Comparison of ENCODE assay signal across 16 cellular contexts in genomic region chr4:151434183-151434860, GRCh38. TPM values are rescaled to one million over a fixed set of nuclear protein-coding genes. Genes with fewer than 3 reads are reported as not detected.
DNase-seq lines count a peak whose midpoint lies in the region; ATAC-seq, FAIRE-seq and TF ChIP-seq lines count a peak whose summit lies in the region.
"Had no signal": no experiment of that assay in that cellular context is flagged by ENCODE, and none has a peak within 500 bp of the region (broad histone marks: within the 10 kb centered on the region; RNA-seq: fewer than 3 reads in every experiment).

No MANE protein-coding gene starts in this region.

- no peaks in the 10 kb centered on the region for H3K79me2 ChIP-seq in K562 (ENCODE audit: control insufficient read depth, insufficient read depth, low read length)
- H3K79me2 ChIP-seq in MM.1S (ENCODE audit: low read length): no peaks in the 10 kb centered on the region

- H3K36me3 ChIP-seq in K562 (ENCODE audit: control insufficient read depth, insufficient read depth, low read length) (no peaks in the 10 kb centered on the region), kidney (ENCODE audit: control insufficient read depth in 1 of 2, insufficient read depth in 2 of 2, low read length in 2 of 2) (no peaks in the 10 kb centered on the region), MM.1S (replicated peaks; ENCODE audit: insufficient read depth, low read length) (no peaks in the 10 kb centered on the region), vagina (no peaks in the 10 kb centered on the region), upper lobe of left lung (no peaks in the 10 kb centered on the region)

- H2AFZ ChIP-seq in K562 (ENCODE audit: low read depth, low read length): no peak overlapping the region
- H2AFZ ChIP-seq in MM.1S (ENCODE audit: low read length): no peak overlapping the region
- H2AFZ ChIP-seq: hepatocyte had no signal

- BruUV-seq in K562 (replicated peaks; lab: Mats Ljungman, UMichigan): no TSS peak

- intact Hi-C loops in K562 (cut with micrococcal nuclease) (no loop called here), kidney (cut with DNase I) (no loop called here), vagina (cut with DNase I) (no loop called here)

- TF ChIP-seq EP300 in K562 (IDR thresholded peaks at IDR 0.05; ENCODE audit: low read length): no peak
- TF ChIP-seq EP300 in upper lobe of left lung (IDR thresholded peaks at IDR 0.05): no peak

- no peaks in the 10 kb centered on the region for H3F3A ChIP-seq in MM.1S (ENCODE audit: insufficient read depth, low read length)

- in situ Hi-C loops in ACHN (cut with HindIII; ENCODE audit: low pct_ligation_motif_present, low pct_unique_long_range_greater_than_20kb, low sequenced_read_pairs): no loop called here
- in situ Hi-C loops in K562 (cut with MboI): no loop called here

- no peaks in the 10 kb centered on the region for H3K9me2 ChIP-seq in MM.1S (replicated peaks; ENCODE audit: insufficient read depth, low read length)

- ATAC-seq in K562 (no peak), upper lobe of left lung (ENCODE audit: low FRiP score in 2 of 2) (no peak)
- ATAC-seq: activated CD8-positive, alpha-beta T cell treated with anti-CD3 and anti-CD28 coated beads, Interleukin-2, amount 10 ng/mL, durations not matched to agents 7 days and 5 days; natural killer cell; sciatic nerve; stimulated activated naive CD8-positive, alpha-beta T cell treated with anti-CD3 and anti-CD28 coated beads, Interleukin-15, amount 100 ng/mL, for 72 hours had no signal

- peak; percentile 52 for DNase-seq in ACHN
- DNase-seq in HS-27A (ENCODE audit: low read depth): peak; percentile 60
- DNase-seq in K562 (ENCODE audit: extremely low read depth in 1 of 4, low spot score in 3 of 4): no peak
- no peak for DNase-seq in kidney
- no peak for DNase-seq in MM.1S
- DNase-seq in vagina (ENCODE audit: extremely low spot score in 2 of 2): no peak
- no peak for DNase-seq in ecto neural progenitor cell (ENCODE audit: low spot score)
- no peak for DNase-seq in upper lobe of left lung
- DNase-seq: activated CD8-positive, alpha-beta T cell treated with anti-CD3 and anti-CD28 coated beads, Interleukin-2, amount 10 ng/mL, durations not matched to agents 7 days and 5 days; activated effector memory CD4-positive, alpha-beta T cell treated with Interleukin-2 at 50 U/mL for 16 hours; natural killer cell; NCI-H2171; stimulated activated naive CD8-positive, alpha-beta T cell treated with anti-CD3 and anti-CD28 coated beads, Interleukin-15, amount 100 ng/mL, for 72 hours had no signal

- no peaks in the 10 kb centered on the region for H3K9me3 ChIP-seq in K562 (replicated peaks; ENCODE audit: control insufficient read depth, insufficient read depth, low read depth, low read length)
- H3K9me3 ChIP-seq in kidney (ENCODE audit: control insufficient read depth in 1 of 2, low read length in 2 of 2): no peaks in the 10 kb centered on the region
- no peaks in the 10 kb centered on the region for H3K9me3 ChIP-seq in MM.1S (replicated peaks; ENCODE audit: insufficient read depth, low read length)
- no peaks in the 10 kb centered on the region for H3K9me3 ChIP-seq in vagina
- H3K9me3 ChIP-seq in upper lobe of left lung: no peaks in the 10 kb centered on the region

- CTCF ChIA-PET in K562 (lab: Yijun Ruan, JAX; ENCODE audit: low intra/inter-chr PET ratio): interaction anchor here (0.6 kb wide), 1 partner anchor 1500 kb away, joined by 3 read pairs; no protein-coding TSS in a partner anchor

- H3K9me1 ChIP-seq in K562 (ENCODE audit: control insufficient read depth, insufficient read depth, low read length): no peaks in the 10 kb centered on the region

- FAIRE-seq in K562 (lab: Jason Lieb, UNC): no peak
- FAIRE-seq in kidney (lab: Jason Lieb, UNC): peak; percentile 30
- FAIRE-seq: endometrium had no signal

- no peak overlapping the region for H3K4me2 ChIP-seq in K562 (ENCODE audit: insufficient read depth, low read length)
- no peak overlapping the region for H3K4me2 ChIP-seq in MM.1S (ENCODE audit: low read depth, low read length)
- H3K4me2 ChIP-seq: hepatocyte had no signal

- no peaks in the 10 kb centered on the region for H4K20me1 ChIP-seq in K562 (replicated peaks; ENCODE audit: control insufficient read depth, insufficient read depth, low read length)
- no peaks in the 10 kb centered on the region for H4K20me1 ChIP-seq in MM.1S (ENCODE audit: insufficient read depth, low read length)

- H3K27me3 ChIP-seq in K562 (ENCODE audit: control insufficient read depth in 2 of 2, insufficient read depth in 2 of 2, low read length in 2 of 2) (no peaks in the 10 kb centered on the region), MM.1S (replicated peaks; ENCODE audit: insufficient read depth, low read length) (no peaks in the 10 kb centered on the region), vagina (no peaks in the 10 kb centered on the region), upper lobe of left lung (no peaks in the 10 kb centered on the region)
- H3K27me3 ChIP-seq: hepatocyte had no signal

- TF ChIP-seq RAD21 in K562 (CRISPR knock-in tag; conservative IDR thresholded peaks at IDR 0.05 in 1 of 2, IDR thresholded peaks at IDR 0.05 in 1 of 2): no peak

- no peak overlapping the region for H3K4me3 ChIP-seq in K562
- no peak overlapping the region for H3K4me3 ChIP-seq in kidney (ENCODE audit: low read length in 2 of 2)
- H3K4me3 ChIP-seq in MM.1S (ENCODE audit: low read length): no peak overlapping the region
- H3K4me3 ChIP-seq in vagina: no peak overlapping the region
- H3K4me3 ChIP-seq in upper lobe of left lung: no peak overlapping the region
- H3K4me3 ChIP-seq: hepatocyte had no signal

- no peak for TF ChIP-seq POLR2A in K562 (conservative IDR thresholded peaks at IDR 0.05)
- no peak for TF ChIP-seq POLR2A in vagina (IDR thresholded peaks at IDR 0.05)
- TF ChIP-seq POLR2A in upper lobe of left lung (IDR thresholded peaks at IDR 0.05): no peak

- H3K4me1 ChIP-seq in K562 (replicated peaks in 1 of 2; ENCODE audit: control insufficient read depth in 2 of 2, insufficient read depth in 2 of 2, low read length in 2 of 2) (no peaks in the 10 kb centered on the region), kidney (ENCODE audit: control insufficient read depth in 1 of 2, insufficient read depth in 1 of 2, low read depth in 1 of 2, low read length in 2 of 2) (peaks cover 0 to 8% of the 10 kb centered on the region in 2 donors), MM.1S (ENCODE audit: low read length) (peaks cover 3% of the 10 kb centered on the region; the same call in 1 of the 2 replicates), vagina (peaks cover 4% of the 10 kb centered on the region), upper lobe of left lung (peaks cover 0 to 4% (median 0%) of the 10 kb centered on the region in 4 donors)

- H3K9ac ChIP-seq in K562 (ENCODE audit: insufficient read depth in 1 of 2, low read depth in 2 of 2, low read length in 2 of 2) (no peak overlapping the region), kidney (ENCODE audit: low read length in 2 of 2) (no peak overlapping the region), MM.1S (ENCODE audit: low read length) (no peak overlapping the region)

- POLR2A ChIA-PET in K562 (lab: Yijun Ruan, JAX): no interaction called here

- H3K27ac ChIP-seq in K562 (ENCODE audit: extremely low read depth, low read depth, low read length): no peak overlapping the region
- no peak overlapping the region for H3K27ac ChIP-seq in kidney (ENCODE audit: low read depth in 2 of 2, low read length in 2 of 2)
- no peak overlapping the region for H3K27ac ChIP-seq in MM.1S (ENCODE audit: low read length)
- H3K27ac ChIP-seq in vagina: no peak overlapping the region
- H3K27ac ChIP-seq in upper lobe of left lung: no peak overlapping the region
- H3K27ac ChIP-seq: hepatocyte had no signal

- TF ChIP-seq CTCF in K562 (IDR thresholded peaks at IDR 0.05 in 2 of 3, conservative IDR thresholded peaks at IDR 0.05 in 1 of 3; ENCODE audit: insufficient read depth in 2 of 3, low read depth in 1 of 3, low read length in 3 of 3): no peak
- no peak for TF ChIP-seq CTCF in kidney (IDR thresholded peaks at IDR 0.05; ENCODE audit: borderline replicate concordance, extremely low read depth, insufficient read depth)
- TF ChIP-seq CTCF in MM.1S (IDR thresholded peaks at IDR 0.05; ENCODE audit: low read length): no peak
- TF ChIP-seq CTCF in vagina (IDR thresholded peaks at IDR 0.05): no peak
- TF ChIP-seq CTCF in upper lobe of left lung (IDR thresholded peaks at IDR 0.05): no peak

TF ChIP-seq in K562, 482 proteins besides CTCF, POLR2A, EP300 and RAD21 (continues in another document):
- no peak for TF ChIP-seq HNRNPUL1 (IDR thresholded peaks at IDR 0.05; ENCODE audit: low read length)
- peak; percentile 56 for TF ChIP-seq C11orf30 (IDR thresholded peaks at IDR 0.05; ENCODE audit: low read depth)

RNA-seq across cellular contexts. Expression of gene FHIP1A, which starts 25.3 kb away (rescaled TPM):
- total RNA-seq in K562 (2011; cell fraction: chromatin; rRNA removed; ENCODE audit: low replicate concordance): 0.76 and 0.79 TPM in 2 replicates
- total RNA-seq in K562 (2011; cell fraction: nucleolus; rRNA removed): 0.13 and 0.33 TPM in 2 replicates
- total RNA-seq in K562 (2011; cell fraction: nucleoplasm; rRNA removed): 0.15 TPM in 2 replicates
- 0.95 TPM in 1 of 2 replicates, not detected in the other for total RNA-seq in K562 (2014; rRNA removed)
- total RNA-seq in K562 (2014; rRNA removed; fragmentation: Illumina TruSeq; extraction: Trizol): 0.04 TPM in 1 of 2 replicates, not detected in the other
- total RNA-seq in K562 (2015; rRNA removed; fragmentation: Illumina TruSeq; extraction: Trizol): not detected in 2 replicates
- 0.04 TPM in 2 replicates for total RNA-seq in K562 (2021)
- polyA plus RNA-seq in K562 (2011; rRNA removed): 0.03 TPM in 2 replicates
- 0.01 TPM in 1 of 2 replicates, not detected in the other for polyA plus RNA-seq in K562 (2011; cell fraction: cytosol; rRNA removed)
- 0.10 and 0.20 TPM in 2 replicates for polyA plus RNA-seq in K562 (2011; cell fraction: nucleus; rRNA removed)
- 0.08 TPM in 1 of 2 replicates, not detected in the other for polyA plus RNA-seq in K562 (2012)
- not detected in 2 replicates for polyA plus RNA-seq in K562 (2014; fragmentation: Illumina TruSeq; extraction: Trizol)
- not detected for polyA plus RNA-seq in K562 (2014; fragmentation: Nextera tagmentation; extraction: Ambion mirVana)
- polyA plus RNA-seq in K562 (2014; rRNA removed): 0.01 TPM in 1 of 2 replicates, not detected in the other
- 0.06 TPM in 1 of 2 replicates, not detected in the other for polyA minus RNA-seq in K562 (2011; rRNA and poly(A)+ RNA removed)
- polyA minus RNA-seq in K562 (2011; cell fraction: cytosol; rRNA and poly(A)+ RNA removed): not detected in 2 replicates
- polyA minus RNA-seq in K562 (2011; cell fraction: nucleus; rRNA and poly(A)+ RNA removed): 0.81 and 1.6 TPM in 2 replicates
- 16.5 TPM for total RNA-seq in kidney
- 0.80 TPM for polyA plus RNA-seq in kidney (ENCODE audit: insufficient read depth, low read depth, low replicate concordance)
- 20.4 TPM for total RNA-seq in vagina
- total RNA-seq in upper lobe of left lung: 10 to 100 TPM; 13.5 to 36.1 (median 20.5) TPM
- total RNA-seq: activated CD8-positive, alpha-beta T cell treated with anti-CD3 and anti-CD28 coated beads, Interleukin-2, amount 10 ng/mL, durations not matched to agents 7 days and 5 days had no signal

Comparison
In these comparisons a context has a peak if more than half of its experiments do, and no peak if none do; other contexts are left out.
1. DNase-seq: peak in ACHN (single experiment) and HS-27A (single experiment); none in K562 (0 of 4), kidney (single experiment), MM.1S (single experiment), vagina (0 of 2), ecto neural progenitor cell (single experiment) and upper lobe of left lung (0 of 2).